9 cellular contexts compared by ENCODE assay signal in genomic region chr1:244349103-244349531, GRCh38.
DNase-seq lines count a peak whose midpoint lies in the region; ATAC-seq, FAIRE-seq and TF ChIP-seq lines count a peak whose summit lies in the region.
"Had no signal": no experiment of that assay in that cellular context is flagged by ENCODE, and none has a peak within 500 bp of the region (broad histone marks: within the 10 kb centered on the region; RNA-seq: fewer than 3 reads in every experiment).

No MANE protein-coding gene starts in this region.

- H2AFZ ChIP-seq in astrocyte (ENCODE audit: low read depth, low read length) (peak overlapping the region; percentile 64), hepatocyte (no peak overlapping the region)

- no peaks in the 10 kb centered on the region for H4K20me1 ChIP-seq in astrocyte (ENCODE audit: insufficient read depth, low read length)
- no peaks in the 10 kb centered on the region for H4K20me1 ChIP-seq in hepatocyte (ENCODE audit: insufficient read depth, poor library complexity, severe bottlenecking)

- H3K9me3 ChIP-seq in astrocyte (ENCODE audit: insufficient read depth, low read depth, low read length) (no peaks in the 10 kb centered on the region), hepatocyte (ENCODE audit: low read depth) (no peaks in the 10 kb centered on the region), transverse colon (no peaks in the 10 kb centered on the region)
- H3K9me3 ChIP-seq: pancreas had no signal

- peak overlapping the region; percentile 30 for H3K9ac ChIP-seq in astrocyte (ENCODE audit: low read length)

- intact Hi-C loops in transverse colon (cut with DNase I; ENCODE audit: low total_unique reads): no loop called here

- peak overlapping the region; percentile 80 for H3K4me2 ChIP-seq in astrocyte (ENCODE audit: low read length)
- no peak overlapping the region for H3K4me2 ChIP-seq in hepatocyte

- H3K36me3 ChIP-seq in astrocyte (ENCODE audit: insufficient read depth, low read length) (no peaks in the 10 kb centered on the region), hepatocyte (replicated peaks; ENCODE audit: insufficient read depth, low read depth) (no peaks in the 10 kb centered on the region), transverse colon (no peaks in the 10 kb centered on the region)
- H3K36me3 ChIP-seq: pancreas had no signal

- H3K27me3 ChIP-seq in astrocyte (ENCODE audit: insufficient read depth, low read length) (no peaks in the 10 kb centered on the region), hepatocyte (no peaks in the 10 kb centered on the region), transverse colon (no peaks in the 10 kb centered on the region)
- H3K27me3 ChIP-seq: pancreas had no signal

- H3K79me2 ChIP-seq in astrocyte (ENCODE audit: insufficient read depth, low read length): no peaks in the 10 kb centered on the region
- H3K79me2 ChIP-seq in hepatocyte: no peaks in the 10 kb centered on the region

- H3K36me3 Mint-ChIP-seq in astrocyte (ENCODE audit: low read depth, unreplicated experiment): no peaks in the 10 kb centered on the region

- no peak overlapping the region for H3K4me3 Mint-ChIP-seq in astrocyte (ENCODE audit: unreplicated experiment)

- TF ChIP-seq EP300 in transverse colon (IDR thresholded peaks at IDR 0.05; ENCODE audit: low read depth): no peak

- DNase-seq in HT1080 (ENCODE audit: low read depth) (peak; percentile 86), astrocyte (ENCODE audit: low read depth) (peak; percentile 92), hepatocyte (ENCODE audit: low spot score) (no peak), transverse colon (no peak)
- DNase-seq: NCI-H1092 treated with DMSO at 0.1 percent for 48 hours, pancreas had no signal

- H3K4me1 ChIP-seq in astrocyte (ENCODE audit: insufficient read depth, low read length): peaks cover 35% of the 10 kb centered on the region
- peaks cover 12% of the 10 kb centered on the region for H3K4me1 ChIP-seq in hepatocyte (ENCODE audit: insufficient read depth)
- peaks cover 13 to 55% (median 25%) of the 10 kb centered on the region in 4 donors for H3K4me1 ChIP-seq in transverse colon

- TF ChIP-seq CTCF in astrocyte (IDR thresholded peaks at IDR 0.05; ENCODE audit: insufficient read depth, low read depth, low read length): no peak
- TF ChIP-seq CTCF in hepatocyte (IDR thresholded peaks at IDR 0.05; ENCODE audit: poor library complexity): no peak
- TF ChIP-seq CTCF in transverse colon (IDR thresholded peaks at IDR 0.05): no peak

- in situ Hi-C loops in transverse colon (cut with MboI; ENCODE audit: low pct_ligation_motif_present in 1 of 4, low pct_unique_long_range_greater_than_20kb in 1 of 4, low sequenced_read_pairs in 3 of 4): no loop called here

- H3K9me2 ChIP-seq in hepatocyte (replicated peaks; ENCODE audit: insufficient read depth): no peaks in the 10 kb centered on the region

- H3K27ac ChIP-seq in astrocyte (ENCODE audit: low read depth, low read length) (peak overlapping the region; percentile 80), hepatocyte (peak overlapping the region; percentile 65), transverse colon (peak overlapping the region; percentile 53 to 74 (median 68))
- H3K27ac ChIP-seq: pancreas had no signal

- H3K4me1 Mint-ChIP-seq in astrocyte (ENCODE audit: low read depth, unreplicated experiment): peaks cover 35% of the 10 kb centered on the region

- H3K4me3 ChIP-seq in astrocyte (ENCODE audit: insufficient read depth, low read depth, low read length): peak overlapping the region; percentile 5
- no peak overlapping the region for H3K4me3 ChIP-seq in hepatocyte
- no peak overlapping the region for H3K4me3 ChIP-seq in transverse colon
- H3K4me3 ChIP-seq: pancreas had no signal

- no peak for FAIRE-seq in astrocyte (lab: Jason Lieb, UNC)
- FAIRE-seq: pancreas had no signal

- TF ChIP-seq POLR2A in transverse colon (IDR thresholded peaks at IDR 0.05): no peak

- 87% methylated on average over 8 of the region's 8 CpGs for WGBS in hepatocyte (ENCODE audit: low lambda C conversion rate, missing lambda C conversion rate)
- 75 to 76% methylated on average over 5 to 8 of the region's 8 CpGs for WGBS in transverse colon (ENCODE audit: low coverage in 1 of 2), 2 donors

- no peaks in the 10 kb centered on the region for H3K27me3 Mint-ChIP-seq in astrocyte (ENCODE audit: low read depth, unreplicated experiment)

- no peak for ATAC-seq in HG03460 (IDR thresholded peaks at IDR 0.05; ENCODE audit: unreplicated experiment)
- no peak for ATAC-seq in HG02970 (IDR thresholded peaks at IDR 0.05; ENCODE audit: low FRiP score, unreplicated experiment)
- ATAC-seq in GM18868 (IDR thresholded peaks at IDR 0.05; ENCODE audit: unreplicated experiment): no peak

- H3K9me3 Mint-ChIP-seq in astrocyte (ENCODE audit: unreplicated experiment): no peaks in the 10 kb centered on the region

- no peak overlapping the region for H3K27ac Mint-ChIP-seq in astrocyte (ENCODE audit: unreplicated experiment)

Comparison
In these comparisons a context has a peak if more than half of its experiments do, and no peak if none do; other contexts are left out.
1. DNase-seq: peak in HT1080 (single experiment) and astrocyte (single experiment); none in hepatocyte (single experiment) and transverse colon (single experiment).
2. Peak in every context shown above with its lines, with median percentiles within 50 percentile points of each other: H3K27ac ChIP-seq.